In the genomic region with DNA sequence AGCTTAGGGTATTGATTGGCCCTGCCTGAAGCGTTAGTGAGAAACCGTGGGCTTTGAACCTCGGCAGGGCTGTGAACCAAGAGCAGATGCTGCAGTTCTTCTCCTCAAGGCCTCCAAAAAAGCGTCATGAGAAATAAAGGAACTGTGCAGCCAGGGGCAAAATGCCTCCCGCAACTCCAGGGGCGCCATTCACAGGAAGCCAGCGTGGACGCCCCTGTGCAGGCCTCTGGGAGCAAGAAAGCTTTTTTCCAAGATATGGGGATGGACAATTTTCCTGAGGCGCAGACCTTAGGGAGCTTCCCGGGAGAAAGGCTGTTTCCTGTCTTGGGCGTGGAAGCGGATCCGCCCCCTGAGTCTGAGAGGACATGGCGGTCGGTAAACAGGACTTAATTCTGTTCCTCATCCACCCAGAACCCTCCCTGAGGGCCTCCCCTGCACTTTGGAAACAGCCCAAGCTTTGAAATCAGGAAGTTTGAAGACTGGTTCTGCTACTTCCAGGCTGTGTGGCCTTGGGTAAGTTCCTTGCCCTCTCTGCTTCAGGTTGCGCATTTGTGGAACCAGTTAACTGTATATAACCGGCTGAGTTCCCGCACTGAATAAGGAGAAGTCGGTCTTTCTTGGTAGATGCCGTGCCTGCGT, we compare ENCODE assay signal across 2 cellular contexts.
TF ChIP-seq lines count a peak whose summit lies in the region.

No MANE protein-coding gene starts in this region.

TF ChIP-seq in A549, 52 proteins besides CTCF, POLR2A, EP300 and RAD21 (continued from another document):
- TF ChIP-seq, protein P1, sequence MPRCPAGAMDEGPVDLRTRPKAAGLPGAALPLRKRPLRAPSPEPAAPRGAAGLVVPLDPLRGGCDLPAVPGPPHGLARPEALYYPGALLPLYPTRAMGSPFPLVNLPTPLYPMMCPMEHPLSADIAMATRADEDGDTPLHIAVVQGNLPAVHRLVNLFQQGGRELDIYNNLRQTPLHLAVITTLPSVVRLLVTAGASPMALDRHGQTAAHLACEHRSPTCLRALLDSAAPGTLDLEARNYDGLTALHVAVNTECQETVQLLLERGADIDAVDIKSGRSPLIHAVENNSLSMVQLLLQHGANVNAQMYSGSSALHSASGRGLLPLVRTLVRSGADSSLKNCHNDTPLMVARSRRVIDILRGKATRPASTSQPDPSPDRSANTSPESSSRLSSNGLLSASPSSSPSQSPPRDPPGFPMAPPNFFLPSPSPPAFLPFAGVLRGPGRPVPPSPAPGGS (IDR thresholded peaks at IDR 0.05): no peak
- TF ChIP-seq, protein P2, sequence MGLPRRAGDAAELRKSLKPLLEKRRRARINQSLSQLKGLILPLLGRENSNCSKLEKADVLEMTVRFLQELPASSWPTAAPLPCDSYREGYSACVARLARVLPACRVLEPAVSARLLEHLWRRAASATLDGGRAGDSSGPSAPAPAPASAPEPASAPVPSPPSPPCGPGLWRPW (IDR thresholded peaks at IDR 0.05): no peak
- peak; percentile 51; the same call in 1 of the 2 replicates for TF ChIP-seq KDM1A (IDR thresholded peaks at IDR 0.05; ENCODE audit: low read depth)
- peak; percentile 55 for TF ChIP-seq ZFP36 (IDR thresholded peaks at IDR 0.05; ENCODE audit: borderline replicate concordance, partially characterized antibody)
- TF ChIP-seq HDAC2 (IDR thresholded peaks at IDR 0.05): peak; percentile 85; the same call in 1 of the 2 replicates

TF ChIP-seq in Ishikawa, 13 proteins besides CTCF, POLR2A, EP300 and RAD21 (continued from another document):
- TF ChIP-seq, protein P3, sequence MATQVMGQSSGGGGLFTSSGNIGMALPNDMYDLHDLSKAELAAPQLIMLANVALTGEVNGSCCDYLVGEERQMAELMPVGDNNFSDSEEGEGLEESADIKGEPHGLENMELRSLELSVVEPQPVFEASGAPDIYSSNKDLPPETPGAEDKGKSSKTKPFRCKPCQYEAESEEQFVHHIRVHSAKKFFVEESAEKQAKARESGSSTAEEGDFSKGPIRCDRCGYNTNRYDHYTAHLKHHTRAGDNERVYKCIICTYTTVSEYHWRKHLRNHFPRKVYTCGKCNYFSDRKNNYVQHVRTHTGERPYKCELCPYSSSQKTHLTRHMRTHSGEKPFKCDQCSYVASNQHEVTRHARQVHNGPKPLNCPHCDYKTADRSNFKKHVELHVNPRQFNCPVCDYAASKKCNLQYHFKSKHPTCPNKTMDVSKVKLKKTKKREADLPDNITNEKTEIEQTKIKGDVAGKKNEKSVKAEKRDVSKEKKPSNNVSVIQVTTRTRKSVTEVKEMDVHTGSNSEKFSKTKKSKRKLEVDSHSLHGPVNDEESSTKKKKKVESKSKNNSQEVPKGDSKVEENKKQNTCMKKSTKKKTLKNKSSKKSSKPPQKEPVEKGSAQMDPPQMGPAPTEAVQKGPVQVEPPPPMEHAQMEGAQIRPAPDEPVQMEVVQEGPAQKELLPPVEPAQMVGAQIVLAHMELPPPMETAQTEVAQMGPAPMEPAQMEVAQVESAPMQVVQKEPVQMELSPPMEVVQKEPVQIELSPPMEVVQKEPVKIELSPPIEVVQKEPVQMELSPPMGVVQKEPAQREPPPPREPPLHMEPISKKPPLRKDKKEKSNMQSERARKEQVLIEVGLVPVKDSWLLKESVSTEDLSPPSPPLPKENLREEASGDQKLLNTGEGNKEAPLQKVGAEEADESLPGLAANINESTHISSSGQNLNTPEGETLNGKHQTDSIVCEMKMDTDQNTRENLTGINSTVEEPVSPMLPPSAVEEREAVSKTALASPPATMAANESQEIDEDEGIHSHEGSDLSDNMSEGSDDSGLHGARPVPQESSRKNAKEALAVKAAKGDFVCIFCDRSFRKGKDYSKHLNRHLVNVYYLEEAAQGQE (IDR thresholded peaks at IDR 0.05; ENCODE audit: low read depth): no peak
- TF ChIP-seq FOXM1 (IDR thresholded peaks at IDR 0.05; ENCODE audit: borderline replicate concordance, low read depth) (no peak), NFIC (IDR thresholded peaks at IDR 0.05) (no peak), EGR1 (IDR thresholded peaks at IDR 0.05) (no peak), TCF12 (IDR thresholded peaks at IDR 0.05; ENCODE audit: low read depth) (no peak), CREB1 (IDR thresholded peaks at IDR 0.05; ENCODE audit: low read depth) (no peak), CEBPB (IDR thresholded peaks at IDR 0.05) (no peak)
